1 cellular context compared by ENCODE assay signal in the genomic region with DNA sequence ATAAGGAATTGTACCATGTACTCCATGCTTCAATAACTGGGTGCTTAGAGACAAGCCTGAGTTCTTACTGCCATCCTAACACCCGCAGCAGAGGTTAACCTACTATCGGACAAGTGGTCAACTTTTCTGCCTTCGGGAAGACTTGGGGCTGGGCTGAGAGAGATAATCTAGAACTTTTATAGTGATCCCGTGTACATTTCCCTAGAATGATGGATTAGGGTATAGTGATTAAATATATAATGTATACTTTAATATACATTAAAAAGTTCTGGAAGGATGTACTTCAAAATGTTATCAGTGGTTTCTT.
TF ChIP-seq lines count a peak whose summit lies in the region.

No MANE protein-coding gene starts in this region.

TF ChIP-seq in GM12878, 131 proteins besides CTCF, POLR2A, EP300 and RAD21:
- 0 out of 2 replicates have a peak, but pooled peaks have one; percentile 6 for TF ChIP-seq GABPA (IDR thresholded peaks at IDR 0.05; ENCODE audit: low read depth)
- TF ChIP-seq IKZF2 (IDR thresholded peaks at IDR 0.05) = 0 out of 4 replicates have a peak, but pooled peaks of 1 of the 2 experiments have one; percentile 2
- no peak for TF ChIP-seq SUPT20H (IDR thresholded peaks at IDR 0.05; ENCODE audit: borderline replicate concordance, control insufficient read depth, low read depth, low read length)
- 0 out of 2 replicates have a peak, but pooled peaks have one; percentile 3 for TF ChIP-seq RAD51 (IDR thresholded peaks at IDR 0.05)
- no peak for TF ChIP-seq PML (IDR thresholded peaks at IDR 0.05; ENCODE audit: low read length)
- TF ChIP-seq NR2F1 (conservative IDR thresholded peaks at IDR 0.05) = 0 out of 2 replicates have a peak, but pooled peaks have one; percentile 1
